27 cellular contexts compared by ENCODE assay signal in genomic region chr14:58711382-58711781, GRCh38.
"Had no signal": no experiment of that assay in that cellular context is flagged by ENCODE, and none has a peak within 500 bp of the region (broad histone marks: within the 10 kb centered on the region; RNA-seq: fewer than 3 reads in every experiment).

No MANE protein-coding gene starts in this region.

- DNase-seq: stimulated activated CD4-positive, alpha-beta T cell treated with anti-CD3 and anti-CD28 coated beads, Interleukin-2, amount 100 ng/mL, for 48 hours; stimulated activated CD4-positive, alpha-beta T cell treated with anti-CD3 and anti-CD28 coated beads, Interleukin-4, amount 100 ng/mL, for 1 hour; stimulated activated CD4-positive, alpha-beta T cell treated with anti-CD3 and anti-CD28 coated beads, Interleukin-4, amount 100 ng/mL, for 24 hours; stimulated activated CD4-positive, alpha-beta T cell treated with anti-CD3 and anti-CD28 coated beads, Interleukin-4, amount 100 ng/mL, for 4 hours; stimulated activated CD8-positive, alpha-beta memory T cell treated with anti-CD3 and anti-CD28 coated beads, Interleukin-4, amount 100 ng/mL, for 48 hours; stimulated activated naive B cell treated with anti-CD40 and anti-IgM and Interleukin-4, amounts not matched to agents 10 μg/mL and 1 μg/mL and 100 μg/mL, for 72 hours; stimulated activated naive CD4-positive, alpha-beta T cell; stimulated activated naive CD4-positive, alpha-beta T cell treated with Interleukin-2 at 50 U/mL for 16 hours; stimulated activated naive CD8-positive, alpha-beta T cell treated with anti-CD3 and anti-CD28 coated beads, Interleukin-15, amount 100 ng/mL, for 72 hours; stimulated activated naive CD8-positive, alpha-beta T cell treated with anti-CD3 and anti-CD28 coated beads, Interleukin-15, Interleukin-2, amounts not matched to agents 100 U/mL and 50 U/mL, for 24 hours; stomach; substantia nigra; testis; thyroid gland; tibial artery; transverse colon; trophoblast cell; upper lobe of left lung; upper lobe of right lung; uterus had no signal

- H3K4me3 ChIP-seq: stomach, suprapubic skin, testis, thoracic aorta, thyroid gland, tibial artery, tibial nerve, transverse colon, upper lobe of left lung, upper lobe of right lung, uterus, vagina had no signal

- H3K36me3 ChIP-seq: stomach, suprapubic skin, thoracic aorta, thyroid gland, tibial artery, tibial nerve, transverse colon, upper lobe of left lung, upper lobe of right lung, uterus, vagina had no signal

- H3K27ac ChIP-seq: stomach, suprapubic skin, testis, thoracic aorta, thyroid gland, tibial artery, tibial nerve, transverse colon, upper lobe of left lung, upper lobe of right lung, uterus, vagina had no signal

- FAIRE-seq: urothelium cell line had no signal

- ATAC-seq: stimulated activated effector memory CD8-positive, alpha-beta T cell treated with anti-CD3 and anti-CD28 coated beads, Interleukin-12 subunit alpha, Interleukin-12 subunit beta, amount 100 ng/mL, for 72 hours; stimulated activated memory B cell treated with anti-CD40 and anti-IgM and Interleukin-4, amounts not matched to agents 10 μg/mL and 1 μg/mL and 100 μg/mL, for 72 hours; stimulated activated naive B cell treated with anti-CD40 and anti-IgM and Interleukin-4, amounts not matched to agents 10 μg/mL and 1 μg/mL and 100 μg/mL, for 72 hours; stimulated activated naive CD8-positive, alpha-beta T cell treated with anti-CD3 and anti-CD28 coated beads, Interleukin-15, amount 100 ng/mL, for 72 hours; stimulated activated naive CD8-positive, alpha-beta T cell treated with anti-CD3 and anti-CD28 coated beads, Interleukin-15, Interleukin-2, amounts not matched to agents 100 U/mL and 50 U/mL, for 24 hours; upper lobe of right lung had no signal

- H3K4me1 ChIP-seq: stomach, suprapubic skin, testis, transverse colon, upper lobe of right lung, uterus, vagina had no signal

- H3K9me3 ChIP-seq: stomach, suprapubic skin, testis, thoracic aorta, thyroid gland, tibial artery, tibial nerve, transverse colon, upper lobe of left lung, upper lobe of right lung, uterus, vagina had no signal

- H3K27me3 ChIP-seq: stomach, suprapubic skin, testis, thyroid gland, tibial artery, tibial nerve, transverse colon, upper lobe of left lung, uterus, vagina had no signal
